ENCODE assay signal across 8 cellular contexts in the genomic region with DNA sequence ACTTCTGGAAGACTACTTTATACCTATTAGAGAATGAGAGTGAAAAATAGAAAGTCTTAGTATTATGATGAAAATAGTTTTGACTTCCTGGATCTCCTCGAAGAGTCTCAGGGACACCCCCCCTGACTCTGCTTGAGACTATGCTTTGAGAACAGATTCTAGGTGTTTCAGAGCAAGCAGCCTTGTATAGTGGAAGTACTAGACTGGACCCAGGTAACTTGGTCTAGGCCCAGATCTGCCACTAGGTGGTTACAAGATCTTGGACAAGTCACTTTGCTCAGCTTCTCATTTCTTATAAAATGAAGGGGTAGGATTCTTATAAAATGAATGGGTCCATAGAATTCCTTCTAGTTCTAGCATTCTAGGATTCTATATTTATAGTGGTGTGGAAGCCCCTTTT. TPM values are rescaled to one million over a fixed set of nuclear protein-coding genes. Genes with fewer than 3 reads are reported as not detected.
DNase-seq lines count a peak whose midpoint lies in the region; ATAC-seq and TF ChIP-seq lines count a peak whose summit lies in the region.

No MANE protein-coding gene starts in this region.

- H3K4ac ChIP-seq in neuronal stem cell (ENCODE audit: low read length) = no peak overlapping the region

- H3K9me3 ChIP-seq in Panc1 (ENCODE audit: control insufficient read depth, insufficient read depth, low read depth, low read length) = no peaks in the 10 kb centered on the region
- no peaks in the 10 kb centered on the region for H3K9me3 ChIP-seq in aorta (ENCODE audit: control insufficient read depth, low read length)
- H3K9me3 ChIP-seq in neuronal stem cell (replicated peaks in 1 of 2; ENCODE audit: control insufficient read depth in 2 of 2, insufficient read depth in 1 of 2, low read depth in 1 of 2, low read length in 2 of 2) = no peaks in the 10 kb centered on the region

- TF ChIP-seq CTCF in Panc1 (IDR thresholded peaks at IDR 0.05) = peak; percentile 34; the same call in 1 of the 2 replicates

- no peak overlapping the region for H2BK120ac ChIP-seq in neuronal stem cell (ENCODE audit: low read depth, low read length)

- ATAC-seq in GM18519 (IDR thresholded peaks at IDR 0.05; ENCODE audit: low FRiP score, unreplicated experiment) (peak; percentile 71), Panc1 (no peak), memory B cell (ENCODE audit: low read depth) (peak; percentile 81), aorta (ENCODE audit: low FRiP score) (no peak)

- H4K8ac ChIP-seq in neuronal stem cell (ENCODE audit: low read depth, low read length) = no peak overlapping the region

- H3K4me1 Mint-ChIP-seq in memory B cell = peaks cover 16% of the 10 kb centered on the region

- no peak overlapping the region for H3K27ac Mint-ChIP-seq in memory B cell

- CTCF ChIA-PET in HEK293T (lab: Yijun Ruan, JAX) (no interaction called here), Panc1 (lab: Charles Lee) (no interaction called here)

- H2BK15ac ChIP-seq in neuronal stem cell (ENCODE audit: low read length) = no peak overlapping the region

- H2AFZ ChIP-seq in neuronal stem cell (ENCODE audit: low read length) = no peak overlapping the region

- no peaks in the 10 kb centered on the region for H3K27me3 ChIP-seq in Panc1 (ENCODE audit: control insufficient read depth, insufficient read depth, low read length)
- H3K27me3 ChIP-seq in aorta (ENCODE audit: control insufficient read depth in 1 of 2, insufficient read depth in 2 of 2, low read length in 1 of 2) = no peaks in the 10 kb centered on the region
- H3K27me3 ChIP-seq in neuronal stem cell (ENCODE audit: control insufficient read depth in 3 of 3, insufficient read depth in 3 of 3, low read depth in 1 of 3, low read length in 3 of 3) = no peaks in the 10 kb centered on the region

- no peak overlapping the region for H4K91ac ChIP-seq in neuronal stem cell (ENCODE audit: low read depth, low read length, poor library complexity)

- H3K23ac ChIP-seq in neuronal stem cell (ENCODE audit: low read depth, low read length, poor library complexity) = no peak overlapping the region

- whole genome bisulfite sequencing in aorta, 2 donors = 88 to 92% methylated on average over 1 of the region's 1 CpG
- WGBS in neuronal stem cell (ENCODE audit: extremely low coverage in 2 of 2, insufficient read length in 2 of 2, insufficient replicate concordance in 1 of 2), 2 donors = no CpG with 5 or more reads among the region's 1 CpG

- H2BK5ac ChIP-seq in neuronal stem cell (ENCODE audit: low read length) = no peak overlapping the region

- no peaks in the 10 kb centered on the region for H3K4me1 ChIP-seq in Panc1 (ENCODE audit: control insufficient read depth, insufficient read depth, low read length)
- peaks cover 0 to 4% of the 10 kb centered on the region in 2 donors for H3K4me1 ChIP-seq in aorta (ENCODE audit: control insufficient read depth in 1 of 2, insufficient read depth in 2 of 2, low read length in 2 of 2)
- peaks cover 0 to 1% of the 10 kb centered on the region in 2 donors for H3K4me1 ChIP-seq in neuronal stem cell (ENCODE audit: control insufficient read depth in 2 of 2, insufficient read depth in 1 of 2, low read depth in 1 of 2, low read length in 2 of 2)

- in situ Hi-C loops in Panc1 (cut with HindIII; ENCODE audit: low pct_unique_long_range_greater_than_20kb, low sequenced_read_pairs) = no loop called here

- H3K4me2 ChIP-seq in neuronal stem cell (ENCODE audit: insufficient read depth, low read length, poor library complexity, severe bottlenecking) = no peak overlapping the region

- H3K79me1 ChIP-seq in neuronal stem cell (ENCODE audit: low read depth, low read length) = no peaks in the 10 kb centered on the region

- BruUV-seq in Panc1 (replicated peaks; lab: Mats Ljungman, UMichigan) = no TSS peak

- POLR2A ChIA-PET in HEK293T (lab: Yijun Ruan, JAX) = no interaction called here
- POLR2A ChIA-PET in Panc1 (lab: Charles Lee) = no interaction called here

- peak; percentile 9 for DNase-seq in HEK293T (ENCODE audit: extremely low spot score)
- no peak for DNase-seq in Panc1 (ENCODE audit: low read depth, low spot score)
- DNase-seq in memory B cell (ENCODE audit: low spot score in 2 of 2) = no peak
- DNase-seq in aorta = no peak
- DNase-seq in T1000 (lab: John Stamatoyannopoulos, UW) = no peak
- DNase-seq in NCI-H1048 (lab: John Stamatoyannopoulos, UW) = no peak
- DNase-seq in neuronal stem cell (ENCODE audit: low spot score) = no peak

- H2BK12ac ChIP-seq in neuronal stem cell (ENCODE audit: low read length) = no peak overlapping the region

- no peak overlapping the region for H3K14ac ChIP-seq in neuronal stem cell (ENCODE audit: low read length)

- intact Hi-C loops in Panc1 (cut with micrococcal nuclease; ENCODE audit: unreplicated experiment) = no loop called here
- intact Hi-C loops in aorta (cut with DNase I) = loop anchor here in 1 of 2 donors (10.0 kb wide), 3 partner anchors 145 to 495 kb away; no protein-coding TSS in a partner anchor

- H3K36me3 ChIP-seq in Panc1 (ENCODE audit: control insufficient read depth, insufficient read depth, low read length) (no peaks in the 10 kb centered on the region; the same call in 1 of the 2 replicates), aorta (ENCODE audit: control insufficient read depth in 1 of 2, insufficient read depth in 2 of 2, low read length in 1 of 2) (peaks cover 3 to 4% of the 10 kb centered on the region in 2 donors), neuronal stem cell (replicated peaks in 1 of 2; ENCODE audit: control insufficient read depth in 2 of 2, insufficient read depth in 2 of 2, low read length in 2 of 2) (peaks cover 0 to 24% of the 10 kb centered on the region in 2 donors)

- no peak overlapping the region for H3K27ac ChIP-seq in Panc1 (ENCODE audit: low read length)
- no peak overlapping the region for H3K27ac ChIP-seq in aorta (ENCODE audit: low read depth in 1 of 2, low read length in 2 of 2)
- H3K27ac ChIP-seq in neuronal stem cell (replicated peaks; ENCODE audit: low read length) = no peak overlapping the region

- H3K4me3 ChIP-seq in Panc1 (ENCODE audit: low read depth in 2 of 2, low read length in 2 of 2) (no peak overlapping the region), aorta (ENCODE audit: low read length in 2 of 2) (no peak overlapping the region), neuronal stem cell (ENCODE audit: low read length in 2 of 2) (no peak overlapping the region)

- H3K36me3 Mint-ChIP-seq in memory B cell = peaks cover 5% of the 10 kb centered on the region

- H3K4me3 Mint-ChIP-seq in memory B cell = no peak overlapping the region

- no peak overlapping the region for H2AK5ac ChIP-seq in neuronal stem cell (ENCODE audit: low read depth, low read length)

- no peak overlapping the region for H3K18ac ChIP-seq in neuronal stem cell (ENCODE audit: low read length)

- no peak overlapping the region for H3K9ac ChIP-seq in neuronal stem cell (ENCODE audit: low read depth, low read length, poor library complexity)

- H3K27me3 Mint-ChIP-seq in memory B cell = no peaks in the 10 kb centered on the region

- no peaks in the 10 kb centered on the region for H3K9me3 Mint-ChIP-seq in memory B cell

TF ChIP-seq in HEK293T, 16 proteins besides CTCF, POLR2A, EP300 and RAD21:
- no peak for TF ChIP-seq SUZ12 (IDR thresholded peaks at IDR 0.05)
- no peak for TF ChIP-seq FOXA1 (IDR thresholded peaks at IDR 0.05)
- no peak for TF ChIP-seq HDGF (IDR thresholded peaks at IDR 0.05; ENCODE audit: borderline replicate concordance)
- TF ChIP-seq LEF1 (IDR thresholded peaks at IDR 0.05; ENCODE audit: borderline replicate concordance) = no peak
- no peak for TF ChIP-seq NFRKB (IDR thresholded peaks at IDR 0.05)
- TF ChIP-seq TARDBP (IDR thresholded peaks at IDR 0.05) = no peak
- TF ChIP-seq ZNF384 (IDR thresholded peaks at IDR 0.05) = no peak
- TF ChIP-seq PKNOX1 (IDR thresholded peaks at IDR 0.05) = no peak
- no peak for TF ChIP-seq ELF4 (IDR thresholded peaks at IDR 0.05)
- no peak for TF ChIP-seq L3MBTL2 (conservative IDR thresholded peaks at IDR 0.05)
- no peak for TF ChIP-seq FOXM1 (IDR thresholded peaks at IDR 0.05; ENCODE audit: borderline replicate concordance)
- TF ChIP-seq BHLHE40 (IDR thresholded peaks at IDR 0.05; ENCODE audit: borderline replicate concordance) = no peak
- TF ChIP-seq FOXK2 (IDR thresholded peaks at IDR 0.05) = no peak
- no peak for TF ChIP-seq CTBP1 (IDR thresholded peaks at IDR 0.05; ENCODE audit: borderline replicate concordance)
- TF ChIP-seq ARNT (IDR thresholded peaks at IDR 0.05) = no peak
- no peak for TF ChIP-seq SP1 (IDR thresholded peaks at IDR 0.05)

RNA-seq across cellular contexts. Expression of gene ABHD5, which starts 9.1 kb away (rescaled TPM):
- total RNA-seq in Panc1 (2021; ENCODE audit: unreplicated experiment) (10.5 TPM), aorta (10 to 100 TPM; 16.2 to 28.8 TPM)
- polyA plus RNA-seq in Panc1 (2012; ENCODE audit: insufficient read length) = 6.7 TPM
- polyA plus RNA-seq in aorta = 10 to 100 TPM in 1 of 2 donors, 1 to 10 TPM in 1; 8.6 to 14.5 TPM
- 4.5 TPM for polyA plus RNA-seq in neuronal stem cell (2013, experiment 1 of 2)
- 4.4 TPM for polyA plus RNA-seq in neuronal stem cell (2013, experiment 2 of 2)

Comparison
In these comparisons a context has a peak if more than half of its experiments do, and no peak if none do; other contexts are left out.
1. ATAC-seq: peak in GM18519 (single experiment) and memory B cell (single experiment); none in Panc1 (single experiment) and aorta (single experiment).